ENCODE assay signal across 10 cellular contexts in the genomic region with DNA sequence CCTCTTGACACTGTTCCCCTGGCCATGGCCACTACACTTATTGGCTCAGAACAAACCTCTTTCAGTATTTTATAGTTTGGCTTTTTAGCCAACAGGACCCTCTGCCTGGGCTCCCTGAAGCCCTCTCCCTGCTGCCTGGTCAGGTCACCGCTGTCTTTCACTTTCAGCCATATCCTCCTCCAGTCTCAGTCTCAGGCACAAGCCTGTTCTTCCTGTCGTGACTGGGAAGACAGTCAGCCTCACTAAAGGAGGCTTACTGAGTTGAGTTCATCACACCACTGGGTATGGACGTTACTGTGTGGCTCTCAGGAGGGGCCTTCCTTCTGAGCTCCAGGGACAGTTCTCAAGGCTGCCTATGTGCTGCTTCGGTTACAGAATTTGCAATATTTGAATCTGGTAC. TPM values are rescaled to one million over a fixed set of nuclear protein-coding genes. Genes with fewer than 3 reads are reported as not detected.
DNase-seq lines count a peak whose midpoint lies in the region; ATAC-seq and TF ChIP-seq lines count a peak whose summit lies in the region.
"Had no signal": no experiment of that assay in that cellular context is flagged by ENCODE, and none has a peak within 500 bp of the region (broad histone marks: within the 10 kb centered on the region; RNA-seq: fewer than 3 reads in every experiment).

No MANE protein-coding gene starts in this region.

- ATAC-seq in T-cell (replicated peaks in 1 of 4) = no peak

- peak overlapping the region; percentile 83 for H3K4me3 ChIP-seq in BE2C (ENCODE audit: low read depth, low read length)
- H3K4me3 ChIP-seq in hepatocyte = no peak overlapping the region

- peaks cover 57% of the 10 kb centered on the region for H3K79me2 ChIP-seq in hepatocyte

- H3K4me2 ChIP-seq in hepatocyte = peak overlapping the region; percentile 98

- H3K27ac ChIP-seq in hepatocyte = no peak overlapping the region
- H3K27ac ChIP-seq: epithelial cell of prostate had no signal

- no peaks in the 10 kb centered on the region for H3K9me2 ChIP-seq in hepatocyte (replicated peaks; ENCODE audit: insufficient read depth)

- H3K36me3 ChIP-seq in BE2C (peaks cover 23% of the 10 kb centered on the region), hepatocyte (replicated peaks; ENCODE audit: insufficient read depth, low read depth) (no peaks in the 10 kb centered on the region)

- DNase-seq in BE2C = no peak
- DNase-seq in T-cell = no peak
- DNase-seq in hepatocyte (ENCODE audit: low spot score) = no peak
- DNase-seq in effector CD8-positive, alpha-beta T cell (lab: John Stamatoyannopoulos, UW) = no peak
- no peak for DNase-seq in Ammon's horn (ENCODE audit: low spot score)
- no peak for DNase-seq in HPDE6-E6E7 (ENCODE audit: extremely low spot score)
- DNase-seq in effector CD4-positive, alpha-beta T cell = no peak
- DNase-seq: substantia nigra had no signal

- POLR2A ChIA-PET in T-cell (lab: Charles Lee) = no interaction called here

- H3K4me1 ChIP-seq in BE2C (peaks cover 20% of the 10 kb centered on the region), hepatocyte (ENCODE audit: insufficient read depth) (peaks cover 12% of the 10 kb centered on the region)

- WGBS in hepatocyte (ENCODE audit: low lambda C conversion rate, missing lambda C conversion rate) = 64% methylated on average over 4 of the region's 4 CpGs

- no peaks in the 10 kb centered on the region for H3K27me3 Mint-ChIP-seq in T-cell

- H3K27ac Mint-ChIP-seq in T-cell = peak overlapping the region; percentile 88 to 91

- H3K36me3 Mint-ChIP-seq in T-cell = no peaks in the 10 kb centered on the region

- no peaks in the 10 kb centered on the region for H3K27me3 ChIP-seq in BE2C
- H3K27me3 ChIP-seq in hepatocyte = no peaks in the 10 kb centered on the region

- H3K9me3 ChIP-seq in BE2C (no peaks in the 10 kb centered on the region), hepatocyte (ENCODE audit: low read depth) (no peaks in the 10 kb centered on the region)

- H4K20me1 ChIP-seq in hepatocyte (ENCODE audit: insufficient read depth, poor library complexity, severe bottlenecking) = peaks cover 35% of the 10 kb centered on the region

- peaks cover 33 to 56% (median 44%) of the 10 kb centered on the region in 3 donors for H3K4me1 Mint-ChIP-seq in T-cell

- CTCF ChIA-PET in T-cell (lab: Charles Lee) = interaction anchor here in 1 of 2 donors (0.6 kb wide), 1 partner anchor 1429 kb away, joined by 3 read pairs; no protein-coding TSS in a partner anchor

- peak overlapping the region; percentile 91 to 98 (median 92) for H3K4me3 Mint-ChIP-seq in T-cell

- H2AFZ ChIP-seq in hepatocyte = no peak overlapping the region

- H3K9me3 Mint-ChIP-seq in T-cell = no peaks in the 10 kb centered on the region

- TF ChIP-seq POLR2A in GM19099 (IDR thresholded peaks at IDR 0.05; ENCODE audit: extremely low read depth, insufficient read length, low read depth) = peak; percentile 31

- TF ChIP-seq CTCF in BE2C (IDR thresholded peaks at IDR 0.05; ENCODE audit: low read depth, low read length) = no peak
- TF ChIP-seq CTCF in hepatocyte (IDR thresholded peaks at IDR 0.05; ENCODE audit: poor library complexity) = no peak

RNA-seq across cellular contexts. Expression of gene QSOX2, which starts 2.0 kb away (rescaled TPM):
- polyA plus RNA-seq in BE2C (2012; ENCODE audit: insufficient read depth, insufficient read length, low read depth) = 65.1 TPM
- total RNA-seq in T-cell (10 to 100 TPM; 14.1 to 19.4 (median 17.0) TPM), hepatocyte (9.4 and 11.0 TPM in 2 replicates)
- polyA plus RNA-seq in hepatocyte = 2.6 and 3.3 TPM in 2 replicates

RNA-seq across cellular contexts. Expression of gene LHX3, which starts 38.7 kb away (rescaled TPM):
- not detected for polyA plus RNA-seq in BE2C (2012; ENCODE audit: insufficient read depth, insufficient read length, low read depth)
- total RNA-seq in T-cell = under 1 TPM in 2 of 5 donors, not detected in 3; 0.13 to 0.42 TPM
- total RNA-seq in hepatocyte = not detected in 2 replicates
- polyA plus RNA-seq in hepatocyte = not detected in 2 replicates
